Comparison of ENCODE assay signal across 12 cellular contexts in genomic region chr5:53211799-53212198, GRCh38.
DNase-seq lines count a peak whose midpoint lies in the region; ATAC-seq lines count a peak whose summit lies in the region.
"Had no signal": no experiment of that assay in that cellular context is flagged by ENCODE, and none has a peak within 500 bp of the region (broad histone marks: within the 10 kb centered on the region; RNA-seq: fewer than 3 reads in every experiment).

No MANE protein-coding gene starts in this region.

- no peaks in the 10 kb centered on the region for H3K36me3 Mint-ChIP-seq in activated naive CD8-positive, alpha-beta T cell treated with anti-CD3 and anti-CD28 coated beads, Interleukin-2, amount 50 U/mL, for 24 hours (ENCODE audit: low read depth)
- H3K36me3 Mint-ChIP-seq in activated naive CD8-positive, alpha-beta T cell treated with anti-CD3 and anti-CD28 coated beads for 36 hours = no peaks in the 10 kb centered on the region

- H3K4me1 Mint-ChIP-seq in activated naive CD8-positive, alpha-beta T cell treated with anti-CD3 and anti-CD28 coated beads, Interleukin-2, amount 50 U/mL, for 24 hours = no peaks in the 10 kb centered on the region
- H3K4me1 Mint-ChIP-seq in activated naive CD8-positive, alpha-beta T cell treated with anti-CD3 and anti-CD28 coated beads for 36 hours = no peaks in the 10 kb centered on the region
- peaks cover 5% of the 10 kb centered on the region for H3K4me1 Mint-ChIP-seq in stimulated activated naive CD8-positive, alpha-beta T cell treated with anti-CD3 and anti-CD28 coated beads, Interleukin-15, amount 100 ng/mL, for 72 hours

- no peak for DNase-seq in activated naive CD8-positive, alpha-beta T cell treated with anti-CD3 and anti-CD28 coated beads, Interleukin-2, amount 50 U/mL, for 24 hours
- DNase-seq in activated naive CD8-positive, alpha-beta T cell treated with anti-CD3 and anti-CD28 coated beads for 36 hours = no peak
- DNase-seq in NCI-H226 (peak; percentile 33), epithelial cell of prostate (ENCODE audit: low read depth, low spot score) (peak; percentile 72), NCI-H526 treated with DMSO at 0.1 percent for 48 hours (lab: John Stamatoyannopoulos, UW) (no peak)
- DNase-seq in stimulated activated naive CD8-positive, alpha-beta T cell treated with anti-CD3 and anti-CD28 coated beads, Interleukin-15, amount 100 ng/mL, for 72 hours = no peak
- DNase-seq: activated naive CD4-positive, alpha-beta T cell; DMS153; mucosa of descending colon had no signal

- H3K9me3 Mint-ChIP-seq in activated naive CD8-positive, alpha-beta T cell treated with anti-CD3 and anti-CD28 coated beads, Interleukin-2, amount 50 U/mL, for 24 hours = peaks cover 4% of the 10 kb centered on the region
- peaks cover 5% of the 10 kb centered on the region for H3K9me3 Mint-ChIP-seq in activated naive CD8-positive, alpha-beta T cell treated with anti-CD3 and anti-CD28 coated beads for 36 hours
- peaks cover 6 to 13% of the 10 kb centered on the region in 2 donors for H3K9me3 Mint-ChIP-seq in stimulated activated naive CD8-positive, alpha-beta T cell treated with anti-CD3 and anti-CD28 coated beads, Interleukin-15, amount 100 ng/mL, for 72 hours
- H3K9me3 Mint-ChIP-seq: T-helper 1 cell treated with Interleukin-12 subunit alpha and Interleukin-12 subunit beta and Interleukin-4 antibody, amounts not matched to agents 30 μg/mL and 1 μg/mL, for 36 hours had no signal

- ATAC-seq in activated naive CD8-positive, alpha-beta T cell treated with anti-CD3 and anti-CD28 coated beads, Interleukin-2, amount 50 U/mL, for 24 hours = peak; percentile 85
- ATAC-seq in stimulated activated naive CD8-positive, alpha-beta T cell treated with anti-CD3 and anti-CD28 coated beads, Interleukin-15, amount 100 ng/mL, for 72 hours = peak; percentile 45
- no peak for ATAC-seq in GM19324 (IDR thresholded peaks at IDR 0.05; ENCODE audit: low FRiP score, unreplicated experiment)
- ATAC-seq in HG03095 (IDR thresholded peaks at IDR 0.05; ENCODE audit: unreplicated experiment) = no peak
- ATAC-seq: mucosa of descending colon had no signal

- peaks cover 3% of the 10 kb centered on the region for H3K27me3 Mint-ChIP-seq in activated naive CD8-positive, alpha-beta T cell treated with anti-CD3 and anti-CD28 coated beads, Interleukin-2, amount 50 U/mL, for 24 hours
- peaks cover 7% of the 10 kb centered on the region for H3K27me3 Mint-ChIP-seq in activated naive CD8-positive, alpha-beta T cell treated with anti-CD3 and anti-CD28 coated beads for 36 hours
- peaks cover 40% of the 10 kb centered on the region for H3K27me3 Mint-ChIP-seq in stimulated activated naive CD8-positive, alpha-beta T cell treated with anti-CD3 and anti-CD28 coated beads, Interleukin-15, amount 100 ng/mL, for 72 hours

- no peak overlapping the region for H3K27ac Mint-ChIP-seq in activated naive CD8-positive, alpha-beta T cell treated with anti-CD3 and anti-CD28 coated beads, Interleukin-2, amount 50 U/mL, for 24 hours
- H3K27ac Mint-ChIP-seq in activated naive CD8-positive, alpha-beta T cell treated with anti-CD3 and anti-CD28 coated beads for 36 hours = no peak overlapping the region
- no peak overlapping the region for H3K27ac Mint-ChIP-seq in stimulated activated naive CD8-positive, alpha-beta T cell treated with anti-CD3 and anti-CD28 coated beads, Interleukin-15, amount 100 ng/mL, for 72 hours
- H3K27ac Mint-ChIP-seq: T-helper 1 cell treated with Interleukin-12 subunit alpha and Interleukin-12 subunit beta and Interleukin-4 antibody, amounts not matched to agents 30 μg/mL and 1 μg/mL, for 36 hours had no signal

- H3K4me3 Mint-ChIP-seq in activated naive CD8-positive, alpha-beta T cell treated with anti-CD3 and anti-CD28 coated beads, Interleukin-2, amount 50 U/mL, for 24 hours = no peak overlapping the region
- H3K4me3 Mint-ChIP-seq in activated naive CD8-positive, alpha-beta T cell treated with anti-CD3 and anti-CD28 coated beads for 36 hours = no peak overlapping the region
- H3K4me3 Mint-ChIP-seq in stimulated activated naive CD8-positive, alpha-beta T cell treated with anti-CD3 and anti-CD28 coated beads, Interleukin-15, amount 100 ng/mL, for 72 hours = no peak overlapping the region
- H3K4me3 Mint-ChIP-seq: T-helper 1 cell treated with Interleukin-12 subunit alpha and Interleukin-12 subunit beta and Interleukin-4 antibody, amounts not matched to agents 30 μg/mL and 1 μg/mL, for 36 hours had no signal

- H3K27ac ChIP-seq in epithelial cell of prostate = peak overlapping the region; percentile 73

Comparison
In these comparisons a context has a peak if more than half of its experiments do, and no peak if none do; other contexts are left out.
1. ATAC-seq: peak in activated naive CD8-positive, alpha-beta T cell treated with anti-CD3 and anti-CD28 coated beads, Interleukin-2, amount 50 U/mL, for 24 hours (single experiment) and stimulated activated naive CD8-positive, alpha-beta T cell treated with anti-CD3 and anti-CD28 coated beads, Interleukin-15, amount 100 ng/mL, for 72 hours (single experiment); none in GM19324 (single experiment) and HG03095 (single experiment).
2. DNase-seq: peak in NCI-H226 (single experiment) and epithelial cell of prostate (single experiment); none in activated naive CD8-positive, alpha-beta T cell treated with anti-CD3 and anti-CD28 coated beads, Interleukin-2, amount 50 U/mL, for 24 hours (single experiment), activated naive CD8-positive, alpha-beta T cell treated with anti-CD3 and anti-CD28 coated beads for 36 hours (single experiment), stimulated activated naive CD8-positive, alpha-beta T cell treated with anti-CD3 and anti-CD28 coated beads, Interleukin-15, amount 100 ng/mL, for 72 hours (0 of 2) and NCI-H526 treated with DMSO at 0.1 percent for 48 hours (single experiment).